In the genomic region with DNA sequence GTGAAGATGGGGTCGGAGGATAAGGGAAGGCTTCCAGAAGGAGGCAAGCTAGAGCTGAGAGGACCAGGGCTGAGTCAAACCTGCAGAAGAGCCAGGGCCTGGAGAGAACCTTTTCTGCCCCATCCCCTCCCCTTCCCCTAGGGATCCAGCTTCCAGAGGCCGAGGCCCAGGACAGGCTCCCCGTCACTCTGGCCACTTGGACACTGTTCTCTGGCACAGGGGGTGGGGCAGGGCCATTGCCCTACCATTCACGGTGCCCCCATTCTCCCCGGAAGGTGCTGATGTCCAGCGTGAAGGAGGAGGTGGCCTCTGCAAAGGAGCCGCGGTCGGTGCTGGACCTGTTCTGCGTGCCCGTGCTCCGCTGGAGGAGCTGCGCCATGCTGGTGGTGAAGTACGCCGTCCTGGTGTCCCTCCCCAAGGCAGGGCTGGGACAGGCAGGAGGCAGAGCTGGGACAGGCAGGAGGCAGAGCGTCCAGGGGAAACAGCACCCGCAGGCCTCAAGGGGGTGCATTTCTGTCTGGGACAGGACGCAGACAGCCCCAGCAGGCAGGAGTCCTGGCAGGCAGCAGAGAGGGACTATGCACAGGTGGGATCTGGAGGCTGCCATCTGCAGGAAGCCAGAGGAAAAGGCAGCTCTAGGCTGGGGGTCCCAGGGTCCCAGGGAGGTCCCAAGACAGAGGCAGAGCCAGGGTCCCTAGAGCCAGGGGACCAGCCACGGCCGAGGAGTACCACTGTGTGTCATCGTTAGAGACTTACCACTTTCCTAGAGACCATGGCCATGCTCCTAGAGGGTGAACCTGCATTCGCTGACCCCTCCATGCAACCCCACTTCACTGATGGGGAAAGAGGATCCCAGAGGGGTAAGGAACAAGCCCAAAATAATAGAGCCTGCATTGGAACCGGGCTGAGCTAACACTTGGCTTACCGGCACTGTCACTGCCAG, we compare ENCODE assay signal across 17 cellular contexts. TPM values are rescaled to one million over a fixed set of nuclear protein-coding genes. Genes with fewer than 3 reads are reported as not detected.
A peak's percentile ranks its signal among the peaks of the same experiment; 100 is the strongest.
DNase-seq lines count a peak whose midpoint lies in the region; ATAC-seq, FAIRE-seq and TF ChIP-seq lines count a peak whose summit lies in the region.
"Had no signal": no experiment of that assay in that cellular context is flagged by ENCODE, and none has a peak within 500 bp of the region (broad histone marks: within the 10 kb centered on the region; RNA-seq: fewer than 3 reads in every experiment).

No MANE protein-coding gene starts in this region.

- CTCF ChIA-PET in A549 (lab: Yijun Ruan, JAX) = interaction anchor here (0.7 to 1.7 kb wide), 5 partner anchors 11 to 116 kb away, joined by 3 to 8 read pairs (median 4); no protein-coding TSS in a partner anchor

- H3K9me2 ChIP-seq in GM23248 (ENCODE audit: insufficient read depth) = no peaks in the 10 kb centered on the region

- DNase-seq in A549 (ENCODE audit: low read depth in 1 of 2, low spot score in 1 of 2) (peak in 1 of 2 experiments; percentile 17), H7 (peak; percentile 93), SK-N-DZ (ENCODE audit: low spot score) (peak; percentile 60), left kidney (ENCODE audit: low read depth, low spot score) (peak; percentile 33), GM23248 (no peak), adrenal gland (no peak)
- DNase-seq: activated CD4-positive, alpha-beta T cell treated with anti-CD3 and anti-CD28 coated beads for 48 hours; erythroblast; NK-92 treated with Interleukin-12 subunit alpha and Interleukin-12 subunit beta, amount 100 ng/mL, for 24 hours; stimulated activated naive CD4-positive, alpha-beta T cell treated with Interleukin-2 at 50 U/mL for 16 hours; SW 1271 had no signal

- H3K9ac ChIP-seq in GM23248 = no peak overlapping the region

- WGBS in A549 (ENCODE audit: missing lambda C conversion rate) = 90% methylated on average over 20 of the region's 24 CpGs
- WGBS in GM23248 (ENCODE audit: low coverage in 1 of 2, low lambda C conversion rate in 2 of 2, missing lambda C conversion rate in 2 of 2), 2 experiments = 90 to 91% methylated on average over 24 of the region's 24 CpGs
- WGBS in adrenal gland, 4 donors = 82 to 92% (median 85%) methylated on average over 18 to 24 of the region's 24 CpGs

- H3K9me3 ChIP-seq in A549 (no peaks in the 10 kb centered on the region), GM23248 (ENCODE audit: low read depth) (no peaks in the 10 kb centered on the region), adrenal gland (replicated peaks in 1 of 3) (no peaks in the 10 kb centered on the region)

- H2AFZ ChIP-seq in GM23248 = no peak overlapping the region

- FAIRE-seq in A549 (lab: Jason Lieb, UNC) = no peak
- FAIRE-seq: bronchial epithelial cell had no signal

- 0 out of 3 replicates have a peak, but pooled peaks have one; percentile 13 for TF ChIP-seq CTCF in A549 (IDR thresholded peaks at IDR 0.05)
- no peak for TF ChIP-seq CTCF in adrenal gland (IDR thresholded peaks at IDR 0.05)

- H3K36me3 ChIP-seq in H7 (replicated peaks; ENCODE audit: control insufficient read depth, insufficient read depth, low read length) (no peaks in the 10 kb centered on the region), GM23248 (ENCODE audit: low read depth) (no peaks in the 10 kb centered on the region), adrenal gland (replicated peaks in 1 of 2) (no peaks in the 10 kb centered on the region)

- TF ChIP-seq POLR2A in A549 (IDR thresholded peaks at IDR 0.05; ENCODE audit: low read length) (no peak), adrenal gland (IDR thresholded peaks at IDR 0.05) (no peak)

- no peak for TF ChIP-seq EP300 in A549 (IDR thresholded peaks at IDR 0.05)

- H3K27ac ChIP-seq in A549 = peak overlapping the region in 1 of 2 experiments; percentile 84; a peak in 2 of 6 replicates
- H3K27ac ChIP-seq in GM23248 = no peak overlapping the region
- peak overlapping the region in 1 of 5 donors; percentile 51 for H3K27ac ChIP-seq in adrenal gland

- H3K79me2 ChIP-seq in GM23248 (ENCODE audit: insufficient read depth) = no peaks in the 10 kb centered on the region

- H3F3A ChIP-seq in GM23248 (ENCODE audit: insufficient read depth) = no peaks in the 10 kb centered on the region

- H3K27me3 ChIP-seq in H7 (ENCODE audit: control insufficient read depth, insufficient read depth, low read length) = no peaks in the 10 kb centered on the region
- H3K27me3 ChIP-seq in GM23248 (replicated peaks; ENCODE audit: insufficient read depth) = no peaks in the 10 kb centered on the region
- H3K27me3 ChIP-seq in adrenal gland = no peaks in the 10 kb centered on the region

- H4K20me1 ChIP-seq in GM23248 (ENCODE audit: insufficient read depth) = no peaks in the 10 kb centered on the region

- no peak for TF ChIP-seq RAD21 in A549 (conservative IDR thresholded peaks at IDR 0.05 in 1 of 2, IDR thresholded peaks at IDR 0.05 in 1 of 2)

- H3K4me3 ChIP-seq in A549 = no peak overlapping the region
- no peak overlapping the region for H3K4me3 ChIP-seq in H7 (ENCODE audit: insufficient read depth, low read depth, low read length)
- no peak overlapping the region for H3K4me3 ChIP-seq in GM23248
- no peak overlapping the region for H3K4me3 ChIP-seq in adrenal gland

- POLR2A ChIA-PET in A549 (lab: Yijun Ruan, JAX) = interaction anchor here (0.5 kb wide), 1 partner anchor 8 kb away, joined by 3 read pairs; no protein-coding TSS in a partner anchor

- ATAC-seq in A549 (peak in 1 of 2 experiments; percentile 44; a peak in 3 of 6 replicates), HG02571 (IDR thresholded peaks at IDR 0.05; ENCODE audit: unreplicated experiment) (no peak), GM19395 (IDR thresholded peaks at IDR 0.05; ENCODE audit: unreplicated experiment) (no peak)

- H3K4me1 ChIP-seq in A549 (peaks cover 13% of the 10 kb centered on the region), GM23248 (ENCODE audit: insufficient read depth) (no peaks in the 10 kb centered on the region), adrenal gland (replicated peaks in 1 of 2) (peaks cover 0 to 14% of the 10 kb centered on the region in 2 donors)

- in situ Hi-C loops in GM23248 (cut with MboI) = no loop called here

- H3K4me2 ChIP-seq in A549 = no peak overlapping the region
- H3K4me2 ChIP-seq in GM23248 (ENCODE audit: unreplicated experiment) = no peak overlapping the region

- intact Hi-C loops in adrenal gland (cut with DNase I) = no loop called here

TF ChIP-seq in A549, 52 proteins besides CTCF, POLR2A, EP300 and RAD21 (continues in another document):
- no peak for TF ChIP-seq HOXA7 (CRISPR knock-in tag; IDR thresholded peaks at IDR 0.05)
- TF ChIP-seq ESRRA (IDR thresholded peaks at IDR 0.05; ENCODE audit: borderline replicate concordance, low read length) = no peak
- TF ChIP-seq, protein P1, sequence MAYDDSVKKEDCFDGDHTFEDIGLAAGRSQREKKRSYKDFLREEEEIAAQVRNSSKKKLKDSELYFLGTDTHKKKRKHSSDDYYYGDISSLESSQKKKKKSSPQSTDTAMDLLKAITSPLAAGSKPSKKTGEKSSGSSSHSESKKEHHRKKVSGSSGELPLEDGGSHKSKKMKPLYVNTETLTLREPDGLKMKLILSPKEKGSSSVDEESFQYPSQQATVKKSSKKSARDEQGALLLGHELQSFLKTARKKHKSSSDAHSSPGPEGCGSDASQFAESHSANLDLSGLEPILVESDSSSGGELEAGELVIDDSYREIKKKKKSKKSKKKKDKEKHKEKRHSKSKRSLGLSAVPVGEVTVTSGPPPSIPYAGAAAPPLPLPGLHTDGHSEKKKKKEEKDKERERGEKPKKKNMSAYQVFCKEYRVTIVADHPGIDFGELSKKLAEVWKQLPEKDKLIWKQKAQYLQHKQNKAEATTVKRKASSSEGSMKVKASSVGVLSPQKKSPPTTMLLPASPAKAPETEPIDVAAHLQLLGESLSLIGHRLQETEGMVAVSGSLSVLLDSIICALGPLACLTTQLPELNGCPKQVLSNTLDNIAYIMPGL (CRISPR knock-in tag; IDR thresholded peaks at IDR 0.05; ENCODE audit: borderline replicate concordance) = no peak
- TF ChIP-seq CHD4 (IDR thresholded peaks at IDR 0.05; ENCODE audit: borderline replicate concordance) = no peak
- TF ChIP-seq FOSB (CRISPR knock-in tag; IDR thresholded peaks at IDR 0.05) = no peak
- TF ChIP-seq HDAC2 (IDR thresholded peaks at IDR 0.05) = no peak
- TF ChIP-seq, protein P2, sequence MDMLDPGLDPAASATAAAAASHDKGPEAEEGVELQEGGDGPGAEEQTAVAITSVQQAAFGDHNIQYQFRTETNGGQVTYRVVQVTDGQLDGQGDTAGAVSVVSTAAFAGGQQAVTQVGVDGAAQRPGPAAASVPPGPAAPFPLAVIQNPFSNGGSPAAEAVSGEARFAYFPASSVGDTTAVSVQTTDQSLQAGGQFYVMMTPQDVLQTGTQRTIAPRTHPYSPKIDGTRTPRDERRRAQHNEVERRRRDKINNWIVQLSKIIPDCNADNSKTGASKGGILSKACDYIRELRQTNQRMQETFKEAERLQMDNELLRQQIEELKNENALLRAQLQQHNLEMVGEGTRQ (IDR thresholded peaks at IDR 0.05) = no peak
- TF ChIP-seq PHF8 (IDR thresholded peaks at IDR 0.05; ENCODE audit: borderline replicate concordance, low read depth) = no peak

RNA-seq across cellular contexts. Expression of a gene that starts 9.5 kb away (rescaled TPM):
- polyA plus RNA-seq in A549 (2011; rRNA removed) = 0.19 and 0.23 TPM in 2 replicates
- 0.05 and 0.09 TPM in 2 replicates for polyA plus RNA-seq in A549 (2012; cell fraction: cytosol; rRNA removed)
- 0.24 and 0.42 TPM in 2 replicates for polyA plus RNA-seq in A549 (2012; cell fraction: nucleus; rRNA removed)
- 0.07 to 0.17 TPM (median 0.16 TPM) in 3 replicates for polyA plus RNA-seq in A549 (2017; fragmentation: RNase III; extraction: RNeasy Plus Mini Kit Qiagen cat#74134 plus additional on column Dnase treatment)
- polyA minus RNA-seq in A549 (2011; rRNA and poly(A)+ RNA removed) = 0.19 and 0.25 TPM in 2 replicates
- total RNA-seq in H7 (2014; rRNA removed; shearing (Covaris generic)) = 0.67 TPM in 1 of 2 replicates, not detected in the other
- polyA plus RNA-seq in SK-N-DZ (2014; cell fraction: cytosol; rRNA removed) = not detected in 2 replicates
- polyA plus RNA-seq in SK-N-DZ (2014; cell fraction: nucleus; rRNA removed) = not detected in 2 replicates
- not detected in 2 replicates for total RNA-seq in GM23248 (2014; rRNA removed; shearing (Covaris generic))
- not detected in 2 replicates for polyA plus RNA-seq in GM23248 (2016; fragmentation: Nextera tagmentation; extraction: Ambion mirVana)
- 1 to 10 TPM in 1 of 8 donors, under 1 TPM in 5, not detected in 2; 0.42 to 1.1 (median 0.66) TPM for total RNA-seq in adrenal gland
- polyA plus RNA-seq in adrenal gland = under 1 TPM; 0.20 to 0.32 (median 0.30) TPM
- total RNA-seq: activated T-helper 1 cell treated with anti-CD3 and anti-CD28 coated beads, Interleukin-12 subunit alpha, Interleukin-12 subunit beta, Interleukin-2, Interleukin-4 antibody, amounts not matched to agents 30 ng/mL and 10 ng/mL and 1 ng/mL, durations not matched to agents 14 hours and 24 hours and 36 hours; bronchial epithelial cell; mesenteric fat pad; pulmonary artery endothelial cell had no signal

RNA-seq across cellular contexts. Expression of a gene that starts 25.8 kb away (rescaled TPM):
- polyA plus RNA-seq in A549 (2011; rRNA removed) = not detected in 2 replicates
- polyA plus RNA-seq in A549 (2012; cell fraction: cytosol; rRNA removed) = not detected in 2 replicates
- not detected in 2 replicates for polyA plus RNA-seq in A549 (2012; cell fraction: nucleus; rRNA removed)
- polyA plus RNA-seq in A549 (2017; fragmentation: RNase III; extraction: RNeasy Plus Mini Kit Qiagen cat#74134 plus additional on column Dnase treatment) = not detected in 3 replicates
- not detected in 2 replicates for polyA minus RNA-seq in A549 (2011; rRNA and poly(A)+ RNA removed)
- total RNA-seq in H7 (2014; rRNA removed; shearing (Covaris generic)) = not detected in 2 replicates
- polyA plus RNA-seq in SK-N-DZ (2014; cell fraction: cytosol; rRNA removed) = not detected in 2 replicates
- polyA plus RNA-seq in SK-N-DZ (2014; cell fraction: nucleus; rRNA removed) = not detected in 2 replicates
- not detected in 2 replicates for total RNA-seq in GM23248 (2014; rRNA removed; shearing (Covaris generic))
- not detected in 2 replicates for polyA plus RNA-seq in GM23248 (2016; fragmentation: Nextera tagmentation; extraction: Ambion mirVana)
- total RNA-seq in adrenal gland = not detected
- not detected for polyA plus RNA-seq in adrenal gland
- total RNA-seq: activated T-helper 1 cell treated with anti-CD3 and anti-CD28 coated beads, Interleukin-12 subunit alpha, Interleukin-12 subunit beta, Interleukin-2, Interleukin-4 antibody, amounts not matched to agents 30 ng/mL and 10 ng/mL and 1 ng/mL, durations not matched to agents 14 hours and 24 hours and 36 hours; bronchial epithelial cell; pulmonary artery endothelial cell had no signal

Comparison
In these comparisons a context has a peak if more than half of its experiments do, and no peak if none do; other contexts are left out.
1. DNase-seq: peak in H7 (single experiment), SK-N-DZ (single experiment) and left kidney (single experiment); none in GM23248 (single experiment) and adrenal gland (0 of 7).